8 cellular contexts compared by ENCODE assay signal in the genomic region with DNA sequence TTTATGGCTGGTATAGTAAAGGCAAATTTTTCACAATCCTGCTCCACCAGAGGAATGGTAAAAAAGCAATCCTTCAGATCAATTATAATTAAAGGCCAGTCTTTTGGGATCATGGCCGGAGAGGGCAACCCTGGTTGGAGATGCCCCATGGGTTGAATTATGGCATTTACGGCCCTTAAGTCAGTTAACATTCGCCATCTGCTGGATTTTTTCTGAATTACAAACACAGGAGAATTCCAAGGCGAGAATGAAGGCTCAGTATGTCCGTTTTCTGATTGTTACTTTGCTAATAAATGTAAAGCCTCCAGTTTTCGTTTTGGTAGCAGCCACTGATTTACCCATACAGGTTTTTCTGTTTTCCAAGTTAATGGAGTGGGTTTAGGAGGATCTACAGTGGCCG. TPM values are rescaled to one million over a fixed set of nuclear protein-coding genes. Genes with fewer than 3 reads are reported as not detected.
DNase-seq lines count a peak whose midpoint lies in the region; TF ChIP-seq lines count a peak whose summit lies in the region.
"Not testable (repeated sequence)": the region's sequence is repeated elsewhere in the genome, so short reads cannot be mapped to it uniquely, and the experiment has no call there.

No MANE protein-coding gene starts in this region.

- intact Hi-C loops in A673 (cut with micrococcal nuclease; ENCODE audit: unreplicated experiment), result not testable (repeated sequence)

- TF ChIP-seq RAD21 in SK-N-SH (IDR thresholded peaks at IDR 0.05; ENCODE audit: low read length), result not testable (repeated sequence)

- TF ChIP-seq EP300 in SK-N-SH (IDR thresholded peaks at IDR 0.05; ENCODE audit: borderline replicate concordance in 1 of 2, low read depth in 1 of 2, low read length in 1 of 2), result not testable (repeated sequence)

- H3K9me3 Mint-ChIP-seq in neural crest cell, result peaks cover 43% of the 10 kb centered on the region

- H3K9me2 ChIP-seq in SK-N-SH; hepatocyte (replicated peaks; ENCODE audit: insufficient read depth): not testable (repeated sequence)

- H3K4me1 ChIP-seq in A673 (ENCODE audit: insufficient read depth, low read length, poor library complexity, severe bottlenecking); KMS-11 (ENCODE audit: low read depth, poor library complexity, severe bottlenecking); SK-N-SH (ENCODE audit: control insufficient read depth in 1 of 2, insufficient read depth in 2 of 2, low read depth in 1 of 2, low read length in 1 of 2); hepatocyte (ENCODE audit: insufficient read depth): not testable (repeated sequence)

- peaks cover 95% of the 10 kb centered on the region for H3K36me3 Mint-ChIP-seq in neural crest cell (ENCODE audit: low read depth)

- not testable (repeated sequence) for H3K4me3 Mint-ChIP-seq in neural crest cell

- not testable (repeated sequence) for H3K4me3 ChIP-seq in A673 (ENCODE audit: low read depth, low read length, poor library complexity, severe bottlenecking); KMS-11 (IDR thresholded peaks at IDR 0.05; ENCODE audit: insufficient read depth, low read depth, low read length); SK-N-SH (ENCODE audit: low read depth in 2 of 2, low read length in 1 of 2); cardiac fibroblast (replicated peaks in 1 of 2; ENCODE audit: low read depth in 2 of 2, low read length in 2 of 2); hepatocyte

- not testable (repeated sequence) for H3K27me3 Mint-ChIP-seq in neural crest cell (ENCODE audit: low read depth)

- TF ChIP-seq CTCF in A673 (conservative IDR thresholded peaks at IDR 0.05; ENCODE audit: low read depth, low read length) (peak; percentile 36), KMS-11 (conservative IDR thresholded peaks at IDR 0.05; ENCODE audit: low read depth, low read length) (peak; percentile 41; the same call in 1 of the 2 replicates), SK-N-SH (IDR thresholded peaks at IDR 0.05) (peak; percentile 32; the same call in 1 of the 2 replicates), cardiac fibroblast (IDR thresholded peaks at IDR 0.05; ENCODE audit: low read depth, low read length) (peak; percentile 29), hepatocyte (IDR thresholded peaks at IDR 0.05; ENCODE audit: poor library complexity) (peak; percentile 4), neural crest cell (conservative IDR thresholded peaks at IDR 0.05) (peak; percentile 32)

- H4K20me1 ChIP-seq in KMS-11 (ENCODE audit: insufficient read depth); SK-N-SH (ENCODE audit: insufficient read depth); hepatocyte (ENCODE audit: insufficient read depth, poor library complexity, severe bottlenecking): not testable (repeated sequence)

- DNase-seq in A673 (ENCODE audit: low spot score) (peak; percentile 14), ELR (ENCODE audit: low read depth) (peak; percentile 24), NCI-H748 treated with DMSO at 0.1 percent for 48 hours (lab: John Stamatoyannopoulos, UW) (peak; percentile 22), cardiac fibroblast (ENCODE audit: low read depth in 2 of 2) (peak in 1 of 2 donors; percentile 27)
- not testable (repeated sequence) for DNase-seq in SK-N-SH; hepatocyte (ENCODE audit: low spot score); neural crest cell (ENCODE audit: low read depth, low spot score)

- CTCF ChIA-PET in A673 (lab: Charles Lee); SK-N-SH (lab: Yijun Ruan, JAX): not testable (repeated sequence)

- H3K36me3 ChIP-seq in A673 (ENCODE audit: insufficient read depth, low read length, poor library complexity, severe bottlenecking); KMS-11 (ENCODE audit: insufficient read depth); hepatocyte (replicated peaks; ENCODE audit: insufficient read depth, low read depth): not testable (repeated sequence)
- H3K36me3 ChIP-seq in SK-N-SH (replicated peaks in 1 of 2; ENCODE audit: control insufficient read depth in 1 of 2, insufficient read depth in 2 of 2, low read length in 1 of 2), result peaks cover 22 to 54% of the 10 kb centered on the region in 2 experiments

- H3K4me2 ChIP-seq in KMS-11, SK-N-SH, hepatocyte: not testable (repeated sequence)

- H3K9ac ChIP-seq in KMS-11, SK-N-SH: not testable (repeated sequence)

- H3K79me2 ChIP-seq in KMS-11 (ENCODE audit: insufficient read depth, low read depth); SK-N-SH (ENCODE audit: insufficient read depth); hepatocyte: not testable (repeated sequence)

- POLR2A ChIA-PET in A673 (lab: Charles Lee; ENCODE audit: low non-redundant PET); SK-N-SH (lab: Yijun Ruan, JAX): not testable (repeated sequence)

- not testable (repeated sequence) for H2AFZ ChIP-seq in KMS-11 (ENCODE audit: low read depth); SK-N-SH (ENCODE audit: low read depth); hepatocyte

- not testable (repeated sequence) for H3K27ac ChIP-seq in A673 (ENCODE audit: low read depth, low read length, poor library complexity, severe bottlenecking); KMS-11; SK-N-SH (ENCODE audit: low read depth in 2 of 2, low read length in 1 of 2); hepatocyte

- not testable (repeated sequence) for H3K4me1 Mint-ChIP-seq in neural crest cell

- H3K27ac Mint-ChIP-seq in neural crest cell (ENCODE audit: unreplicated experiment), result not testable (repeated sequence)

- 78% methylated on average over 7 of the region's 7 CpGs for WGBS in SK-N-SH (ENCODE audit: low lambda C conversion rate)
- WGBS in hepatocyte (ENCODE audit: low lambda C conversion rate, missing lambda C conversion rate), result 88% methylated on average over 7 of the region's 7 CpGs

- not testable (repeated sequence) for H3K27me3 ChIP-seq in A673 (replicated peaks; ENCODE audit: insufficient read depth, low read depth, low read length, poor library complexity); KMS-11 (ENCODE audit: insufficient read depth, low read depth); SK-N-SH (ENCODE audit: insufficient read depth); hepatocyte

- not testable (repeated sequence) for BruUV-seq in A673 (replicated peaks; lab: Mats Ljungman, UMichigan)

- H3F3A ChIP-seq in SK-N-SH (replicated peaks; ENCODE audit: insufficient read depth), result not testable (repeated sequence)

- peaks cover 25% of the 10 kb centered on the region for H3K9me3 ChIP-seq in A673 (ENCODE audit: low read depth, low read length, poor library complexity, severe bottlenecking)
- H3K9me3 ChIP-seq in SK-N-SH, result peaks cover 28% of the 10 kb centered on the region
- peaks cover 75% of the 10 kb centered on the region for H3K9me3 ChIP-seq in hepatocyte (ENCODE audit: low read depth)

RNA-seq across cellular contexts. Expression of gene ZNF420, which starts 33.5 kb away (rescaled TPM):
- 10.6 and 13.7 TPM in 2 replicates for total RNA-seq in A673 (2021)
- 1.7 and 1.9 TPM in 2 replicates for polyA plus RNA-seq in SK-N-SH (2012; rRNA removed)
- polyA plus RNA-seq in SK-N-SH (2012; cell fraction: cytosol; rRNA removed), result 2.9 and 3.3 TPM in 2 replicates
- 2.6 TPM in 2 replicates for polyA plus RNA-seq in SK-N-SH (2012; cell fraction: nucleus; rRNA removed)
- 12.9 and 14.8 TPM in 2 replicates for total RNA-seq in hepatocyte
- 4.9 and 6.0 TPM in 2 replicates for polyA plus RNA-seq in hepatocyte
- 12.2 and 14.2 TPM in 2 replicates for total RNA-seq in neural crest cell
